Comparison of ENCODE assay signal across 8 cellular contexts in genomic region chr16:86554917-86555762, GRCh38. TPM values are rescaled to one million over a fixed set of nuclear protein-coding genes. Genes with fewer than 3 reads are reported as not detected.
DNase-seq lines count a peak whose midpoint lies in the region; ATAC-seq and TF ChIP-seq lines count a peak whose summit lies in the region.

A gene with protein sequence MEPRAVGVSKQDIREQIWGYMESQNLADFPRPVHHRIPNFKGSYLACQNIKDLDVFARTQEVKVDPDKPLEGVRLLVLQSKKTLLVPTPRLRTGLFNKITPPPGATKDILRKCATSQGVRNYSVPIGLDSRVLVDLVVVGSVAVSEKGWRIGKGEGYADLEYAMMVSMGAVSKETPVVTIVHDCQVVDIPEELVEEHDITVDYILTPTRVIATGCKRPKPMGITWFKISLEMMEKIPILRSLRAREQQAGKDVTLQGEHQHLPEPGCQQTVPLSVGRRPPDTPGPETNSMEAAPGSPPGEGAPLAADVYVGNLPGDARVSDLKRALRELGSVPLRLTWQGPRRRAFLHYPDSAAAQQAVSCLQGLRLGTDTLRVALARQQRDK (minus strand): TSS chr16:86555235. CDS start chr16:86555184, 51 bp downstream.

- peak; percentile 91 for ATAC-seq in HG03354 (IDR thresholded peaks at IDR 0.05; ENCODE audit: poor library complexity, severe bottlenecking, unreplicated experiment)

- H3K4me3 Mint-ChIP-seq in chondrocyte (ENCODE audit: unreplicated experiment) = peak within 1 kb of the TSS; percentile 84

- peak; percentile 95 for TF ChIP-seq POLR2A in GM19099 (IDR thresholded peaks at IDR 0.05; ENCODE audit: extremely low read depth, insufficient read length, low read depth)

- no peaks in the 10 kb centered on the region for H3K27me3 Mint-ChIP-seq in chondrocyte (ENCODE audit: low read depth)

- peaks cover 18% of the 10 kb centered on the region for H3K4me1 Mint-ChIP-seq in chondrocyte (ENCODE audit: low read depth)

- DNase-seq in AG20443 (ENCODE audit: low spot score) (peak; percentile 100), NCI-H510A (lab: John Stamatoyannopoulos, UW) (peak; percentile 56), chondrocyte (ENCODE audit: low spot score) (no peak), kidney glomerular epithelial cell (lab: John Stamatoyannopoulos, UW) (peak; percentile 51)
- DNase-seq in activated CD4-positive, alpha-beta T cell treated with anti-CD3 and anti-CD28 coated beads for 24 hours (ENCODE audit: low read depth in 2 of 2) = peak; percentile 93 to 95
- DNase-seq in stimulated activated CD4-positive, alpha-beta T cell treated with anti-CD3 and anti-CD28 coated beads, Interleukin-15, amount 100 ng/mL, for 48 hours (ENCODE audit: low read depth in 2 of 2) = peak; percentile 85 to 91

- peak within 1 kb of the TSS; percentile 94 for H3K27ac Mint-ChIP-seq in chondrocyte (ENCODE audit: unreplicated experiment)

- no peaks in the 10 kb centered on the region for H3K36me3 Mint-ChIP-seq in chondrocyte (ENCODE audit: low read depth)

- TF ChIP-seq CTCF in chondrocyte (IDR thresholded peaks at IDR 0.05) = no peak

- no peaks in the 10 kb centered on the region for H3K9me3 Mint-ChIP-seq in chondrocyte (ENCODE audit: low read depth)

RNA-seq across cellular contexts. Expression of the gene that starts here (rescaled TPM):
- 8.1 to 13.2 TPM (median 8.5 TPM) in 3 replicates for total RNA-seq in chondrocyte
